1 cellular context compared by ENCODE assay signal in genomic region chr1:111346089-111346885, GRCh38.
TF ChIP-seq lines count a peak whose summit lies in the region.

No MANE protein-coding gene starts in this region.

TF ChIP-seq in HepG2, 621 proteins besides CTCF, POLR2A, EP300 and RAD21 (continued from another document and continues in another):
- TF ChIP-seq MAFF (IDR thresholded peaks at IDR 0.05; ENCODE audit: low read depth, low read length) (no peak), ZBTB2 (CRISPR knock-in tag; IDR thresholded peaks at IDR 0.05; ENCODE audit: low read depth) (no peak), TRIM22 (IDR thresholded peaks at IDR 0.05) (no peak), KIAA2018 (CRISPR knock-in tag; IDR thresholded peaks at IDR 0.05; ENCODE audit: borderline replicate concordance) (no peak), FOXA1 (IDR thresholded peaks at IDR 0.05) (no peak), FOXA1 (CRISPR knock-in tag; IDR thresholded peaks at IDR 0.05) (0 out of 2 replicates have a peak, but pooled peaks have one; percentile 52), ZNF124 (CRISPR knock-in tag; IDR thresholded peaks at IDR 0.05) (no peak), THAP9 (CRISPR knock-in tag; IDR thresholded peaks at IDR 0.05; ENCODE audit: borderline replicate concordance) (peak; percentile 77; the same call in 1 of the 2 replicates), ZNF460 (CRISPR knock-in tag; IDR thresholded peaks at IDR 0.05; ENCODE audit: borderline replicate concordance) (no peak), ZBTB34 (CRISPR knock-in tag; IDR thresholded peaks at IDR 0.05) (no peak), U2AF2 (IDR thresholded peaks at IDR 0.05; ENCODE audit: low read depth, low read length) (peak; percentile 72; the same call in 1 of the 2 replicates), ZNF773 (CRISPR knock-in tag; IDR thresholded peaks at IDR 0.05; ENCODE audit: borderline replicate concordance) (0 out of 2 replicates have a peak, but pooled peaks have one; percentile 42), ZNF264 (CRISPR knock-in tag; IDR thresholded peaks at IDR 0.05) (no peak), SRF (IDR thresholded peaks at IDR 0.05; ENCODE audit: low read depth, low read length) (peak; percentile 85), BCLAF1 (IDR thresholded peaks at IDR 0.05) (no peak), NCOA1 (CRISPR knock-in tag; IDR thresholded peaks at IDR 0.05) (no peak), NFKB2 (CRISPR knock-in tag; IDR thresholded peaks at IDR 0.05; ENCODE audit: borderline replicate concordance) (peak; percentile 70; the same call in 1 of the 2 replicates), MXD3 (CRISPR knock-in tag; IDR thresholded peaks at IDR 0.05) (peak; percentile 33; the same call in 1 of the 2 replicates), KLF15 (CRISPR knock-in tag; IDR thresholded peaks at IDR 0.05; ENCODE audit: borderline replicate concordance) (no peak), ZNF230 (CRISPR knock-in tag; IDR thresholded peaks at IDR 0.05) (no peak), ZNF563 (CRISPR knock-in tag; IDR thresholded peaks at IDR 0.05) (peak; percentile 66; the same call in 1 of the 2 replicates), PRPF4 (IDR thresholded peaks at IDR 0.05; ENCODE audit: low read depth, low read length, poor library complexity, severe bottlenecking) (no peak), SAFB2 (CRISPR knock-in tag; IDR thresholded peaks at IDR 0.05; ENCODE audit: borderline replicate concordance, low read depth) (no peak), NRL (CRISPR knock-in tag; IDR thresholded peaks at IDR 0.05; ENCODE audit: borderline replicate concordance) (0 out of 2 replicates have a peak, but pooled peaks have one; percentile 57), TEAD3 (CRISPR knock-in tag; optimal IDR thresholded peaks at IDR 0.05; ENCODE audit: borderline replicate concordance) (peak; percentile 18), TFDP1 (CRISPR knock-in tag; IDR thresholded peaks at IDR 0.05; ENCODE audit: borderline replicate concordance) (0 out of 2 replicates have a peak, but pooled peaks have one; percentile 42), ZNF44 (CRISPR knock-in tag; IDR thresholded peaks at IDR 0.05) (no peak), KAT7 (CRISPR knock-in tag; IDR thresholded peaks at IDR 0.05; ENCODE audit: borderline replicate concordance) (no peak), MYC (CRISPR knock-in tag; IDR thresholded peaks at IDR 0.05; ENCODE audit: borderline replicate concordance) (peak; percentile 31; the same call in 1 of the 2 replicates), NFATC3 (CRISPR knock-in tag; IDR thresholded peaks at IDR 0.05) (no peak), ZNF547 (CRISPR knock-in tag; IDR thresholded peaks at IDR 0.05) (no peak), KDM3A (CRISPR knock-in tag; IDR thresholded peaks at IDR 0.05; ENCODE audit: low read depth) (0 out of 2 replicates have a peak, but pooled peaks have one; percentile 28), RFX3 (CRISPR knock-in tag; IDR thresholded peaks at IDR 0.05) (peak; percentile 95), ZIK1 (CRISPR knock-in tag; IDR thresholded peaks at IDR 0.05; ENCODE audit: borderline replicate concordance, low read depth) (no peak), UBTF (CRISPR knock-in tag; IDR thresholded peaks at IDR 0.05) (peak; percentile 56; the same call in 1 of the 2 replicates), BORCS8-MEF2B (CRISPR knock-in tag; IDR thresholded peaks at IDR 0.05) (peak; percentile 39; the same call in 1 of the 2 replicates)
